Comparison of ENCODE assay signal across 9 cellular contexts in the genomic region with DNA sequence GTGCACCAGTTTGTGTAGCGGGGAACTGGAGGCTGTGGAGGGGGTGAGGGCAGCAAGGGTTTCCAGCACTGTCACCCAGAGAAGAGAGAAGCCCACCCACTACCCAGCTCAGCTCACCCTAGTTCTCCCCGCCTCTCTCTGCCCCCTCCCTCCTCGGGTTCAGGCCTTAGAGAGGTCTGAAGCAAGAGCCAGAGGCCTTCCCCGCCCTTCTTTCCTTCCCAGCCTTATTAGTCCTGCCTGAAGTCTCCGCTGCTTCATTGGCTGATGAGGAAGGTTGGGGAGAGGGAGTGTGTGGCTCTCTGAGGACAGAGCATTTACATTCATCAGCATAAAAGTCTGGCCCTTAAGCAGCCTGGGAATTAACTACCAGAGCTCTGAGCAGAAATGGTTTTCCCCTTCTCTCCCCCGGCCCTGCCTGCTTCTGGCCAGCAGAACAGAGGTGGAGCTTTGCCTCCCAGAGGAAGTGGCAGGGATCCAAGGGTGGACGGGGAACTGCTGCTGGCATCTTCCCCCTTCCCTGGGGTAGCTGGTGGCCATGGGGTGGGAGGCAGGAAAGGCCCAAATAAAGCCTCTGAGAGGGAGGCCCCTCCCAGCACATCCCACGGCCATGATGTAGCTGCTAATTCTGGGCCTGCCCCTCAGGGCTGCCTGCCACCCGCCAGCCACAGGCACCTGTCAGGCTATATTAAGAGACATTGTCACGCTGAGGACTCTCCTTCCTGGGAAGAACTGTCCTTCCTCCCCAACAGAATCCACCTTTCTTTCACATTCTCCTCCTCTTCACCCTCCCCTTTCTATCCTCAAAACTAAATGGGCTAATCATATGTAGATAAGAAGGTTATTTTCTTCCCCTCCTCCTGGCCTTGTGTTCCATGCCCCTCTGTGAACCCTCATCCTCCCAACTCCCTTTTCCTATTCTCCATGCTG. TPM values are rescaled to one million over a fixed set of nuclear protein-coding genes. Genes with fewer than 3 reads are reported as not detected.
DNase-seq lines count a peak whose midpoint lies in the region; ATAC-seq and TF ChIP-seq lines count a peak whose summit lies in the region.
"Had no signal": no experiment of that assay in that cellular context is flagged by ENCODE, and none has a peak within 500 bp of the region (broad histone marks: within the 10 kb centered on the region; RNA-seq: fewer than 3 reads in every experiment).

No MANE protein-coding gene starts in this region.

- TF ChIP-seq CTCF in activated B cell treated with CpG ODN at 0.5 μM for 24 hours (IDR thresholded peaks at IDR 0.05) = no peak

- CTCF ChIA-PET in activated B cell treated with CpG ODN at 0.5 μM for 24 hours (lab: Charles Lee) = interaction anchor here (1.1 to 1.9 kb wide), 3 partner anchors 9 to 94 kb away, joined by 3 to 13 read pairs (median 7); no protein-coding TSS in a partner anchor

- H3K36me3 Mint-ChIP-seq in activated B cell treated with CpG ODN at 0.5 μM for 24 hours (ENCODE audit: low read depth) = peaks cover 12% of the 10 kb centered on the region

- peak overlapping the region; percentile 46 for H3K4me3 Mint-ChIP-seq in activated B cell treated with CpG ODN at 0.5 μM for 24 hours
- H3K4me3 Mint-ChIP-seq: B cell had no signal

- H3K4me1 Mint-ChIP-seq in activated B cell treated with CpG ODN at 0.5 μM for 24 hours = peaks cover 53% of the 10 kb centered on the region

- peaks cover 2% of the 10 kb centered on the region for H3K27me3 Mint-ChIP-seq in activated B cell treated with CpG ODN at 0.5 μM for 24 hours
- H3K27me3 Mint-ChIP-seq: B cell had no signal

- intact Hi-C loops in activated B cell treated with CpG ODN at 0.5 μM for 24 hours (cut with micrococcal nuclease) = no loop called here
- intact Hi-C loops in Right ventricle myocardium inferior (cut with DNase I) = loop anchor here (2.0 to 5.0 kb wide), 2 partner anchors 77 to 326 kb away; a partner anchor contains a TSS

- POLR2A ChIA-PET in activated B cell treated with CpG ODN at 0.5 μM for 24 hours (lab: Charles Lee) = interaction anchor here (0.6 to 2.2 kb wide), 5 partner anchors 8 to 94 kb away, joined by 3 to 10 read pairs (median 3); a partner anchor contains a TSS

- no peak for ATAC-seq in activated B cell treated with CpG ODN at 0.5 μM for 24 hours (ENCODE audit: low read depth)
- peak; percentile 63 for ATAC-seq in Right ventricle myocardium inferior
- no peak for ATAC-seq in GM21723 (IDR thresholded peaks at IDR 0.05; ENCODE audit: unreplicated experiment)
- ATAC-seq in HG02763 (IDR thresholded peaks at IDR 0.05; ENCODE audit: unreplicated experiment) = no peak

- peak overlapping the region; percentile 78 for H3K27ac Mint-ChIP-seq in activated B cell treated with CpG ODN at 0.5 μM for 24 hours
- H3K27ac Mint-ChIP-seq: B cell had no signal

- DNase-seq in NCI-H146 (lab: John Stamatoyannopoulos, UW) (peak; percentile 20), NCI-H146 treated with DMSO at 0.1 percent for 48 hours (lab: John Stamatoyannopoulos, UW; ENCODE audit: unreplicated experiment) (no peak), activated B cell treated with CpG ODN at 0.5 μM for 24 hours (no peak), Right ventricle myocardium inferior (ENCODE audit: missing footprints) (peak; percentile 86), renal cortical epithelial cell (ENCODE audit: low read depth) (peak; percentile 78)
- no peak for DNase-seq in activated CD4-positive, CD25-positive, alpha-beta regulatory T cell (lab: John Stamatoyannopoulos, UW)

- no peaks in the 10 kb centered on the region for H3K9me3 Mint-ChIP-seq in activated B cell treated with CpG ODN at 0.5 μM for 24 hours

RNA-seq across cellular contexts. Expression of a gene that starts 4.2 kb away (rescaled TPM):
- 5.4 and 6.4 TPM in 2 replicates for total RNA-seq in activated B cell treated with CpG ODN at 0.5 μM for 24 hours
- total RNA-seq in Right ventricle myocardium inferior = 66.5 TPM
- 8.7 and 13.4 TPM in 2 replicates for total RNA-seq in renal cortical epithelial cell

RNA-seq across cellular contexts. Expression of a gene that starts 35.7 kb away (rescaled TPM):
- 0.13 TPM in 1 of 2 replicates, not detected in the other for total RNA-seq in activated B cell treated with CpG ODN at 0.5 μM for 24 hours
- total RNA-seq in Right ventricle myocardium inferior = 0.22 TPM
- total RNA-seq in renal cortical epithelial cell = under 0.01 TPM in 1 of 2 replicates, not detected in the other
- total RNA-seq: B cell had no signal

Comparison
In these comparisons a context has a peak if more than half of its experiments do, and no peak if none do; other contexts are left out.
1. DNase-seq: peak in NCI-H146 (single experiment), Right ventricle myocardium inferior (single experiment) and renal cortical epithelial cell (single experiment); none in NCI-H146 treated with DMSO at 0.1 percent for 48 hours (single experiment), activated B cell treated with CpG ODN at 0.5 μM for 24 hours (single experiment) and activated CD4-positive, CD25-positive, alpha-beta regulatory T cell (0 of 4).